Comparison of ENCODE assay signal across 25 cellular contexts in the genomic region with DNA sequence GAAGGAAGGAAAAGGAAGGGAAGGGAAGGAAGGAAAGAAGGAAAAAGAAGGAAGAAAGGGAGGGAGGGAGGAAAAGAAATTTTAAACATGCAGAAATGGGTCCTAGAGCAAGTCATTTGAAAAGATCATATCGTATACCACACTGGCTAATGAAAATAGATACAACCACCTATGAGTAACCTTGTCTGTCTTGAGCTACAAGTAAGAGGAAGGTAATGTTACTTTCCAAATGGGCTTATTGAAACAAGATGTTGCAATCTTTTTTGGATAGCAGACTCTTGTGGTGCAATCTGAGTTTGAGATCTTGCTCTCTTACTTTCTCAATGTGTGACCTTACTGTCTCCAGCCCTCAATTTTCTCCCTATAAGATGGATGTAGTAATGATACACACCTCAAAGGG.
"Had no signal": no experiment of that assay in that cellular context is flagged by ENCODE, and none has a peak within 500 bp of the region (broad histone marks: within the 10 kb centered on the region; RNA-seq: fewer than 3 reads in every experiment).

No MANE protein-coding gene starts in this region.

- FAIRE-seq: colon, endothelial cell of umbilical vein, frontal cortex had no signal

- DNase-seq: activated CD4-positive, alpha-beta memory T cell treated with anti-CD3 and anti-CD28 coated beads, Interleukin-2, amount 10 ng/mL, durations not matched to agents 7 days and 5 days; activated CD4-positive, alpha-beta T cell treated with anti-CD3 and anti-CD28 coated beads, Interleukin-2, amount 10 ng/mL, durations not matched to agents 24 days and 14 days; activated CD4-positive, CD25-positive, alpha-beta regulatory T cell; activated effector memory CD4-positive, alpha-beta T cell treated with Interleukin-2 at 50 U/mL for 16 hours; activated naive CD4-positive, alpha-beta T cell treated with anti-CD3 and anti-CD28 coated beads for 36 hours; activated naive CD8-positive, alpha-beta T cell treated with anti-CD3 and anti-CD28 coated beads, Interleukin-2, amount 50 U/mL, for 24 hours; activated T-cell treated with anti-CD3 and anti-CD28 coated beads, Interleukin-2, amount 50 U/mL, for 72 hours; aorta; brain microvascular endothelial cell; central memory CD4-positive, alpha-beta T cell; dorsolateral prefrontal cortex; effector memory CD8-positive, alpha-beta T cell; hippocampal formation; kidney glomerular epithelial cell; left ventricle myocardium inferior; midbrain; natural killer cell; retina; stimulated activated CD4-positive, alpha-beta T cell treated with anti-CD3 and anti-CD28 coated beads, Interleukin-4, amount 100 ng/mL, for 24 hours; stimulated activated naive CD4-positive, alpha-beta T cell treated with Interleukin-2 at 50 U/mL for 16 hours had no signal

- H3K4me1 ChIP-seq: upper lobe of left lung had no signal

- H3K27me3 ChIP-seq: brain microvascular endothelial cell, upper lobe of left lung had no signal

- H3K4me3 ChIP-seq: dorsolateral prefrontal cortex, left ventricle myocardium inferior, upper lobe of left lung had no signal

- ATAC-seq: activated naive CD8-positive, alpha-beta T cell treated with anti-CD3 and anti-CD28 coated beads, Interleukin-2, amount 50 U/mL, for 24 hours; activated T-cell treated with anti-CD3 and anti-CD28 coated beads, Interleukin-2, amount 50 U/mL, for 72 hours; effector memory CD8-positive, alpha-beta T cell; esophagus mucosa; natural killer cell had no signal

- H3K36me3 ChIP-seq: brain microvascular endothelial cell, left ventricle myocardium inferior, upper lobe of left lung had no signal

- H3K27ac ChIP-seq: brain microvascular endothelial cell, dorsolateral prefrontal cortex, left ventricle myocardium inferior, upper lobe of left lung had no signal
